ENCODE assay signal across 1 cellular context in the genomic region with DNA sequence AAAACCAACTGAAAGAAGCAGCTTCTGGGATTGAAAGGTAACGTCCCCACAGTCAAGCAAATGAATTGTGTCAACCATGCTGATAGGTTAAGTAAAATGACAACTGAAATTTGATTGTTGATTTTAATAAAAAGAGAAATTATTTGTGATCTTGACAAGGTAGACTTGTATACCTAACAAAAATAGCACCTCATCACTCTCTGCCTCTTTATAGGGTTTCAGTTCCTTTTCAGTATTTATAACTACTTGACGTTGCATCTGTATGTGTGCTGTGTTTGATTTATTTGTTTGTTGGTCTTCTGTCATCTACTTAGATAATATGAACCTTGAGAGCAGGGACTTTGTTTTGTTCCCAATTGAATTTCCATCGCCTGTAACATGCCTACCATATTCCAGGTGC.
TF ChIP-seq lines count a peak whose summit lies in the region.

No MANE protein-coding gene starts in this region.

TF ChIP-seq in WTC11, 78 proteins besides CTCF, POLR2A, EP300 and RAD21 (continued from another document):
- TF ChIP-seq PRDM15 (CRISPR knock-in tag; IDR thresholded peaks at IDR 0.05) (no peak), ELF4 (CRISPR knock-in tag; IDR thresholded peaks at IDR 0.05; ENCODE audit: low read depth) (no peak), NR3C1 (CRISPR knock-in tag; conservative IDR thresholded peaks at IDR 0.05; ENCODE audit: low read depth) (no peak), FOXK1 (CRISPR knock-in tag; IDR thresholded peaks at IDR 0.05) (no peak), HMGA2 (CRISPR knock-in tag; IDR thresholded peaks at IDR 0.05) (no peak), NFATC4 (CRISPR knock-in tag; IDR thresholded peaks at IDR 0.05) (no peak), TCF7 (CRISPR knock-in tag; IDR thresholded peaks at IDR 0.05; ENCODE audit: low read depth) (no peak)
- TF ChIP-seq, protein P1, sequence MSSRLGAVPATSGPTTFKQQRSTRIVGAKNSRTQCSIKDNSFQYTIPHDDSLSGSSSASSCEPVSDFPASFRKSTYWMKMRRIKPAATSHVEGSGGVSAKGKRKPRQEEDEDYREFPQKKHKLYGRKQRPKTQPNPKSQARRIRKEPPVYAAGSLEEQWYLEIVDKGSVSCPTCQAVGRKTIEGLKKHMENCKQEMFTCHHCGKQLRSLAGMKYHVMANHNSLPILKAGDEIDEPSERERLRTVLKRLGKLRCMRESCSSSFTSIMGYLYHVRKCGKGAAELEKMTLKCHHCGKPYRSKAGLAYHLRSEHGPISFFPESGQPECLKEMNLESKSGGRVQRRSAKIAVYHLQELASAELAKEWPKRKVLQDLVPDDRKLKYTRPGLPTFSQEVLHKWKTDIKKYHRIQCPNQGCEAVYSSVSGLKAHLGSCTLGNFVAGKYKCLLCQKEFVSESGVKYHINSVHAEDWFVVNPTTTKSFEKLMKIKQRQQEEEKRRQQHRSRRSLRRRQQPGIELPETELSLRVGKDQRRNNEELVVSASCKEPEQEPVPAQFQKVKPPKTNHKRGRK (CRISPR knock-in tag; IDR thresholded peaks at IDR 0.05; ENCODE audit: borderline replicate concordance): no peak
- TF ChIP-seq, protein P2, sequence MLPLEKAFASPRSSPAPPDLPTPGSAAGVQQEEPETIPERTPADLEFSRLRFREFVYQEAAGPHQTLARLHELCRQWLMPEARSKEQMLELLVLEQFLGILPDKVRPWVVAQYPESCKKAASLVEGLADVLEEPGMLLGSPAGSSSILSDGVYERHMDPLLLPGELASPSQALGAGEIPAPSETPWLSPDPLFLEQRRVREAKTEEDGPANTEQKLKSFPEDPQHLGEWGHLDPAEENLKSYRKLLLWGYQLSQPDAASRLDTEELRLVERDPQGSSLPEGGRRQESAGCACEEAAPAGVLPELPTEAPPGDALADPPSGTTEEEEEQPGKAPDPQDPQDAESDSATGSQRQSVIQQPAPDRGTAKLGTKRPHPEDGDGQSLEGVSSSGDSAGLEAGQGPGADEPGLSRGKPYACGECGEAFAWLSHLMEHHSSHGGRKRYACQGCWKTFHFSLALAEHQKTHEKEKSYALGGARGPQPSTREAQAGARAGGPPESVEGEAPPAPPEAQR (CRISPR knock-in tag; IDR thresholded peaks at IDR 0.05): no peak
